ENCODE assay signal across 24 cellular contexts in the genomic region with DNA sequence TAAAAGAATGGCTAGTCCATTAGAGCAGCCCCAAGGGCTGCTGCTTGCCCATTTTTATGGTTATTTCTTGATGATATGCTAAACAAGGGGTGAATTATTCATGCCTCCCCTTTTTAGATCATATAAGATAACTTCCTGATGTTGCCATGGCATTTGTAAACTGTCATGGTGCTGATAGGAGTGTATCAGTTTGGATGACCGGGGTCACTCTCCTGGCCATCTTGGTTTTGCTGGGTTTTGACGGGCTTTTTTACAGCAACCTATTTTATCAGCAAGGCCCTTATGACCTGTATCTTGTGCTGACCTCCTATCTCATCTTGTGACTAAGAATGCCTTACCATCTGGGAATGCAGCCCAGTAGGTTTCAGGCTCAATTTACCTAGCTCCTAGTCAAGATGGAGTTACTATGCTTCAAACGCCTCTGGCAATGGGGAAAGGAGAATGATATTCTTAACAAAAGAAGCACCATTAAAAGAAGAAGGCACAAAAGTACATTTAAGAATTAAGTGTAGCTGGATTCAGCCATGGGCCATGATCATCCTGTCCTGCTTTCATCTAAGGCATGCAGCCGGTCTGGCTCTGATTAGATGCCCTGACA.
"Had no signal": no experiment of that assay in that cellular context is flagged by ENCODE, and none has a peak within 500 bp of the region (broad histone marks: within the 10 kb centered on the region; RNA-seq: fewer than 3 reads in every experiment).

No MANE protein-coding gene starts in this region.

- H3K9me3 ChIP-seq: gastrocnemius medialis, left lung, lower lobe of right lung, ovary, psoas muscle, sigmoid colon, stomach, thyroid gland had no signal

- H3K27ac ChIP-seq: gastrocnemius medialis, left lung, lower lobe of right lung, ovary, psoas muscle, sigmoid colon, stomach, thyroid gland had no signal

- ATAC-seq: effector memory CD8-positive, alpha-beta T cell; esophagus mucosa; gastrocnemius medialis; left cardiac atrium; left lung; lower lobe of right lung; naive thymus-derived CD8-positive, alpha-beta T cell; psoas muscle; right cardiac atrium; stimulated activated effector memory CD8-positive, alpha-beta T cell treated with anti-CD3 and anti-CD28 coated beads, Interleukin-12 subunit alpha, Interleukin-12 subunit beta, amount 100 ng/mL, for 72 hours had no signal

- H3K36me3 ChIP-seq: gastrocnemius medialis, left lung, lower lobe of right lung, ovary, sigmoid colon, stomach, thyroid gland had no signal

- DNase-seq: cortex of kidney; effector memory CD8-positive, alpha-beta T cell; foreskin fibroblast; gastrocnemius medialis; head of caudate nucleus; left cardiac atrium; left lung; lower lobe of right lung; naive thymus-derived CD8-positive, alpha-beta T cell; nephron progenitor cell; occipital lobe; ovary; posterior cingulate gyrus; psoas muscle; right cardiac atrium; sigmoid colon; stimulated activated CD4-positive, alpha-beta T cell treated with anti-CD3 and anti-CD28 coated beads, Interleukin-2, amount 100 ng/mL, for 24 hours; stimulated activated CD4-positive, alpha-beta T cell treated with anti-CD3 and anti-CD28 coated beads, Interleukin-4, amount 100 ng/mL, for 24 hours; stimulated activated naive CD4-positive, alpha-beta T cell treated with Interleukin-2 at 50 U/mL for 16 hours; stomach; thyroid gland had no signal

- H3K4me3 ChIP-seq: gastrocnemius medialis, left lung, lower lobe of right lung, ovary, psoas muscle, sigmoid colon, stomach, thyroid gland had no signal

- H3K4me1 ChIP-seq: gastrocnemius medialis, left lung, lower lobe of right lung, psoas muscle, sigmoid colon, stomach, thyroid gland had no signal

- FAIRE-seq: endometrium had no signal

- H3K27me3 ChIP-seq: gastrocnemius medialis, left lung, ovary, sigmoid colon, stomach, thyroid gland had no signal
